Comparison of ENCODE assay signal across 19 cellular contexts in genomic region chr2:60295591-60295962, GRCh38.
A peak's percentile ranks its signal among the peaks of the same experiment; 100 is the strongest.
DNase-seq lines count a peak whose midpoint lies in the region; TF ChIP-seq lines count a peak whose summit lies in the region.
"Had no signal": no experiment of that assay in that cellular context is flagged by ENCODE, and none has a peak within 500 bp of the region (broad histone marks: within the 10 kb centered on the region; RNA-seq: fewer than 3 reads in every experiment).

No MANE protein-coding gene starts in this region.

- no TSS peak for BruUV-seq in MCF 10A (replicated peaks; lab: Mats Ljungman, UMichigan)

- H3K4me3 Mint-ChIP-seq in MCF 10A (ENCODE audit: unreplicated experiment) = no peak overlapping the region
- H3K4me3 Mint-ChIP-seq in activated naive CD4-positive, alpha-beta T cell treated with anti-CD3 and anti-CD28 coated beads, Interleukin-2, amount 10 ng/mL, durations not matched to agents 7 days and 5 days = no peak overlapping the region
- H3K4me3 Mint-ChIP-seq: activated T-helper 1 cell treated with anti-CD3 and anti-CD28 coated beads, Interleukin-12 subunit alpha, Interleukin-12 subunit beta, Interleukin-2, Interleukin-4 antibody, amounts not matched to agents 30 ng/mL and 10 ng/mL and 1 ng/mL, durations not matched to agents 14 hours and 24 hours and 36 hours; nephron; stimulated activated memory B cell treated with anti-CD40 and anti-IgM and Interleukin-4, amounts not matched to agents 10 μg/mL and 1 μg/mL and 100 μg/mL, for 72 hours had no signal

- H3K36me3 Mint-ChIP-seq in MCF 10A (ENCODE audit: insufficient read depth, unreplicated experiment) = no peaks in the 10 kb centered on the region
- H3K36me3 Mint-ChIP-seq in activated naive CD4-positive, alpha-beta T cell treated with anti-CD3 and anti-CD28 coated beads, Interleukin-2, amount 10 ng/mL, durations not matched to agents 7 days and 5 days = no peaks in the 10 kb centered on the region
- H3K36me3 Mint-ChIP-seq: stimulated activated memory B cell treated with anti-CD40 and anti-IgM and Interleukin-4, amounts not matched to agents 10 μg/mL and 1 μg/mL and 100 μg/mL, for 72 hours had no signal

- no peaks in the 10 kb centered on the region for H3K9me3 Mint-ChIP-seq in MCF 10A (ENCODE audit: unreplicated experiment)
- no peaks in the 10 kb centered on the region for H3K9me3 Mint-ChIP-seq in activated naive CD4-positive, alpha-beta T cell treated with anti-CD3 and anti-CD28 coated beads, Interleukin-2, amount 10 ng/mL, durations not matched to agents 7 days and 5 days
- H3K9me3 Mint-ChIP-seq: activated T-helper 1 cell treated with anti-CD3 and anti-CD28 coated beads, Interleukin-12 subunit alpha, Interleukin-12 subunit beta, Interleukin-2, Interleukin-4 antibody, amounts not matched to agents 30 ng/mL and 10 ng/mL and 1 ng/mL, durations not matched to agents 14 hours and 24 hours and 36 hours; stimulated activated memory B cell treated with anti-CD40 and anti-IgM and Interleukin-4, amounts not matched to agents 10 μg/mL and 1 μg/mL and 100 μg/mL, for 72 hours had no signal

- CTCF ChIA-PET in MCF 10A (lab: Yijun Ruan, JAX) (no interaction called here), GM10248 (lab: Yijun Ruan, JAX) (no interaction called here)
- CTCF ChIA-PET in activated naive CD4-positive, alpha-beta T cell treated with anti-CD3 and anti-CD28 coated beads, Interleukin-2, amount 10 ng/mL, durations not matched to agents 7 days and 5 days (lab: Charles Lee) = no interaction called here

- WGBS in testis, 2 donors = 71 to 79% methylated on average over 8 to 10 of the region's 10 CpGs

- POLR2A ChIA-PET in MCF 10A (lab: Yijun Ruan, JAX) (no interaction called here), GM10248 (lab: Yijun Ruan, JAX) (interaction anchor here (0.6 kb wide), 1 partner anchor 188 kb away, joined by 3 read pairs; no protein-coding TSS in a partner anchor)

- H3K4me1 ChIP-seq in breast epithelium = no peaks in the 10 kb centered on the region
- no peaks in the 10 kb centered on the region for H3K4me1 ChIP-seq in testis
- H3K4me1 ChIP-seq: esophagus muscularis mucosa had no signal

- H3K36me3 ChIP-seq in breast epithelium = no peaks in the 10 kb centered on the region
- H3K36me3 ChIP-seq in testis (ENCODE audit: low read depth, missing control alignments) = no peaks in the 10 kb centered on the region
- H3K36me3 ChIP-seq: esophagus muscularis mucosa, transverse colon had no signal

- no peaks in the 10 kb centered on the region for H3K27me3 ChIP-seq in breast epithelium
- H3K27me3 ChIP-seq in testis = no peaks in the 10 kb centered on the region
- H3K27me3 ChIP-seq: transverse colon had no signal

- H3K27ac Mint-ChIP-seq in MCF 10A (ENCODE audit: low read depth, unreplicated experiment) = no peak overlapping the region
- H3K27ac Mint-ChIP-seq in activated naive CD4-positive, alpha-beta T cell treated with anti-CD3 and anti-CD28 coated beads, Interleukin-2, amount 10 ng/mL, durations not matched to agents 7 days and 5 days = no peak overlapping the region
- H3K27ac Mint-ChIP-seq: activated T-helper 1 cell treated with anti-CD3 and anti-CD28 coated beads, Interleukin-12 subunit alpha, Interleukin-12 subunit beta, Interleukin-2, Interleukin-4 antibody, amounts not matched to agents 30 ng/mL and 10 ng/mL and 1 ng/mL, durations not matched to agents 14 hours and 24 hours and 36 hours had no signal

- TF ChIP-seq POLR2A in breast epithelium (IDR thresholded peaks at IDR 0.05) (no peak), testis (IDR thresholded peaks at IDR 0.05) (no peak)

- intact Hi-C loops in breast epithelium (cut with DNase I; ENCODE audit: low total_unique reads) (no loop called here), MCF 10A (cut with micrococcal nuclease) (no loop called here), testis (cut with DNase I; ENCODE audit: low total_unique reads) (no loop called here)

- no peak for TF ChIP-seq CTCF in breast epithelium (IDR thresholded peaks at IDR 0.05)
- no peak for TF ChIP-seq CTCF in MCF 10A (IDR thresholded peaks at IDR 0.05; ENCODE audit: unreplicated experiment)
- TF ChIP-seq CTCF in testis (IDR thresholded peaks at IDR 0.05) = no peak
- no peak for TF ChIP-seq CTCF in GM10248 (IDR thresholded peaks at IDR 0.05; ENCODE audit: control extremely low read depth, extremely low read depth, low read depth, missing control alignments)

- H3K4me1 Mint-ChIP-seq in MCF 10A (ENCODE audit: insufficient read depth, unreplicated experiment) = no peaks in the 10 kb centered on the region
- no peaks in the 10 kb centered on the region for H3K4me1 Mint-ChIP-seq in activated naive CD4-positive, alpha-beta T cell treated with anti-CD3 and anti-CD28 coated beads, Interleukin-2, amount 10 ng/mL, durations not matched to agents 7 days and 5 days

- H3K9me3 ChIP-seq in breast epithelium (peaks cover 0 to 3% of the 10 kb centered on the region in 2 donors), testis (no peaks in the 10 kb centered on the region)
- H3K9me3 ChIP-seq: esophagus muscularis mucosa, transverse colon had no signal

- H3K27ac ChIP-seq in breast epithelium = peak overlapping the region; percentile 68 to 73
- peak overlapping the region; percentile 86 for H3K27ac ChIP-seq in caudate nucleus (ENCODE audit: low read depth, low read length)
- no peak overlapping the region for H3K27ac ChIP-seq in testis
- H3K27ac ChIP-seq: esophagus muscularis mucosa, transverse colon had no signal

- no peaks in the 10 kb centered on the region for H3K27me3 Mint-ChIP-seq in MCF 10A (ENCODE audit: insufficient read depth, unreplicated experiment)
- H3K27me3 Mint-ChIP-seq in activated naive CD4-positive, alpha-beta T cell treated with anti-CD3 and anti-CD28 coated beads, Interleukin-2, amount 10 ng/mL, durations not matched to agents 7 days and 5 days = peaks cover 13% of the 10 kb centered on the region
- H3K27me3 Mint-ChIP-seq: stimulated activated memory B cell treated with anti-CD40 and anti-IgM and Interleukin-4, amounts not matched to agents 10 μg/mL and 1 μg/mL and 100 μg/mL, for 72 hours had no signal

- no peak for DNase-seq in breast epithelium (ENCODE audit: low spot score in 2 of 2)
- DNase-seq in MCF 10A (ENCODE audit: unreplicated experiment) = no peak
- DNase-seq in caudate nucleus (lab: John Stamatoyannopoulos, UW) = peak in 25 of 61 donors; percentile 5 to 69 (median 34)
- peak; percentile 78 for DNase-seq in medulla oblongata (ENCODE audit: extremely low spot score)
- peak; percentile 34 for DNase-seq in testis
- no peak for DNase-seq in activated naive CD4-positive, alpha-beta T cell treated with anti-CD3 and anti-CD28 coated beads, Interleukin-2, amount 10 ng/mL, durations not matched to agents 7 days and 5 days
- DNase-seq in GM10248 (ENCODE audit: extremely low spot score) = no peak
- DNase-seq in AG08395 (ENCODE audit: low spot score) = no peak
- DNase-seq: 8988T; activated CD8-positive, alpha-beta memory T cell treated with anti-CD3 and anti-CD28 coated beads for 24 hours; mesenchymal stem cell; NCI-H2081; NCI-H510A treated with DMSO at 0.1 percent for 48 hours; stimulated activated CD4-positive, alpha-beta T cell treated with anti-CD3 and anti-CD28 coated beads, Interleukin-15, amount 100 ng/mL, for 24 hours; transverse colon had no signal

- H3K4me3 ChIP-seq in breast epithelium = peak overlapping the region in 1 of 3 donors; percentile 29
- no peak overlapping the region for H3K4me3 ChIP-seq in testis
- H3K4me3 ChIP-seq: esophagus muscularis mucosa, transverse colon had no signal

Comparison
In these comparisons a context has a peak if more than half of its experiments do, and no peak if none do; other contexts are left out.
1. DNase-seq: peak in medulla oblongata (single experiment) and testis (single experiment); none in breast epithelium (0 of 2), MCF 10A (single experiment), activated naive CD4-positive, alpha-beta T cell treated with anti-CD3 and anti-CD28 coated beads, Interleukin-2, amount 10 ng/mL, durations not matched to agents 7 days and 5 days (single experiment), GM10248 (single experiment) and AG08395 (single experiment).
2. H3K27ac ChIP-seq: peak in breast epithelium (2 of 2) and caudate nucleus (single experiment); none in testis (0 of 2).